Comparison of ENCODE assay signal across 8 cellular contexts in genomic region chr17:58517378-58517927, GRCh38. TPM values are rescaled to one million over a fixed set of nuclear protein-coding genes. Genes with fewer than 3 reads are reported as not detected.
DNase-seq lines count a peak whose midpoint lies in the region; ATAC-seq and TF ChIP-seq lines count a peak whose summit lies in the region.

No MANE protein-coding gene starts in this region.

- peak in 1 of 2 donors; percentile 42 for TF ChIP-seq POLR2A in suprapubic skin (IDR thresholded peaks at IDR 0.05)

- H3K27ac ChIP-seq in iPS-18a (ENCODE audit: low read length) (peak overlapping the region; percentile 33), suprapubic skin (peak overlapping the region; percentile 93)

- no peaks in the 10 kb centered on the region for H3K9me3 Mint-ChIP-seq in activated CD4-positive, alpha-beta T cell treated with anti-CD3 and anti-CD28 coated beads for 36 hours (ENCODE audit: low read depth)
- no peaks in the 10 kb centered on the region for H3K9me3 Mint-ChIP-seq in activated CD4-positive, alpha-beta memory T cell treated with anti-CD3 and anti-CD28 coated beads for 36 hours

- H3K4me1 Mint-ChIP-seq in activated CD4-positive, alpha-beta T cell treated with anti-CD3 and anti-CD28 coated beads for 36 hours: peaks cover 35% of the 10 kb centered on the region
- H3K4me1 Mint-ChIP-seq in activated CD4-positive, alpha-beta memory T cell treated with anti-CD3 and anti-CD28 coated beads for 36 hours (ENCODE audit: low read depth): peaks cover 35% of the 10 kb centered on the region

- peak overlapping the region; percentile 45 for H3K9ac ChIP-seq in iPS-18a (ENCODE audit: low read length)

- intact Hi-C loops in activated CD4-positive, alpha-beta T cell treated with anti-CD3 and anti-CD28 coated beads for 36 hours (cut with DNase I, micrococcal nuclease): loop anchor here (1.0 to 10.0 kb wide), 6 partner anchors 177 to 1875 kb away; partner anchors contain the start of genes C17orf67 (in 1 of the 2), CLTC (in 1 of the 2), DGKE (in 1 of the 2) and MSI2 (in 1 of the 2)
- intact Hi-C loops in activated CD4-positive, alpha-beta memory T cell treated with anti-CD3 and anti-CD28 coated beads for 36 hours (cut with micrococcal nuclease): loop anchor here (5.0 kb wide), 1 partner anchor 180 kb away; no protein-coding TSS in a partner anchor

- H3K4me3 ChIP-seq in iPS-18a (ENCODE audit: low read length): peak overlapping the region; percentile 85
- H3K4me3 ChIP-seq in suprapubic skin: peak overlapping the region; percentile 65

- POLR2A ChIA-PET in activated CD4-positive, alpha-beta T cell treated with anti-CD3 and anti-CD28 coated beads for 36 hours (lab: Charles Lee): interaction anchor here (0.7 to 2.5 kb wide), 6 partner anchors 30 to 589 kb away, joined by 3 to 66 read pairs (median 4); partner anchors contain the start of genes HSF5 and TRIM37
- POLR2A ChIA-PET in activated CD4-positive, alpha-beta memory T cell treated with anti-CD3 and anti-CD28 coated beads for 36 hours (lab: Charles Lee): interaction anchor here (0.6 to 2.8 kb wide), 7 partner anchors 72 to 177 kb away, joined by 3 to 62 read pairs (median 3); partner anchors contain the start of gene RAD51C

- TF ChIP-seq CTCF in suprapubic skin (IDR thresholded peaks at IDR 0.05): no peak

- DNase-seq in activated CD4-positive, alpha-beta T cell treated with anti-CD3 and anti-CD28 coated beads for 36 hours: no peak
- DNase-seq in activated CD4-positive, alpha-beta T cell treated with anti-CD3 and anti-CD28 coated beads for 4 hours: no peak
- DNase-seq in activated CD4-positive, alpha-beta memory T cell treated with anti-CD3 and anti-CD28 coated beads for 36 hours: no peak
- no peak for DNase-seq in suprapubic skin (ENCODE audit: low spot score in 2 of 2)
- no peak for DNase-seq in stimulated activated CD4-positive, alpha-beta T cell treated with anti-CD3 and anti-CD28 coated beads, Interleukin-15, amount 100 ng/mL, for 24 hours
- DNase-seq in NCI-H82 (lab: John Stamatoyannopoulos, UW): no peak

- H3K4me3 Mint-ChIP-seq in activated CD4-positive, alpha-beta T cell treated with anti-CD3 and anti-CD28 coated beads for 36 hours: peak overlapping the region; percentile 96
- peak overlapping the region; percentile 91 for H3K4me3 Mint-ChIP-seq in activated CD4-positive, alpha-beta memory T cell treated with anti-CD3 and anti-CD28 coated beads for 36 hours

- H3K9me3 ChIP-seq in iPS-18a (ENCODE audit: control insufficient read depth, low read depth, low read length): no peaks in the 10 kb centered on the region
- no peaks in the 10 kb centered on the region for H3K9me3 ChIP-seq in suprapubic skin

- H3K4me1 ChIP-seq in iPS-18a (ENCODE audit: control insufficient read depth, low read depth, low read length): peaks cover 19% of the 10 kb centered on the region
- peaks cover 55% of the 10 kb centered on the region for H3K4me1 ChIP-seq in suprapubic skin

- H3K36me3 ChIP-seq in iPS-18a (ENCODE audit: control insufficient read depth, low read depth, low read length) (no peaks in the 10 kb centered on the region), suprapubic skin (peaks cover 10% of the 10 kb centered on the region)

- H3K27ac Mint-ChIP-seq in activated CD4-positive, alpha-beta T cell treated with anti-CD3 and anti-CD28 coated beads for 36 hours: peak overlapping the region; percentile 79
- peak overlapping the region; percentile 95 for H3K27ac Mint-ChIP-seq in activated CD4-positive, alpha-beta memory T cell treated with anti-CD3 and anti-CD28 coated beads for 36 hours

- no peaks in the 10 kb centered on the region for H3K27me3 Mint-ChIP-seq in activated CD4-positive, alpha-beta T cell treated with anti-CD3 and anti-CD28 coated beads for 36 hours
- no peaks in the 10 kb centered on the region for H3K27me3 Mint-ChIP-seq in activated CD4-positive, alpha-beta memory T cell treated with anti-CD3 and anti-CD28 coated beads for 36 hours

- under 1% methylated on average over 18 of the region's 27 CpGs for WGBS in suprapubic skin

- no peaks in the 10 kb centered on the region for H3K27me3 ChIP-seq in iPS-18a (ENCODE audit: control insufficient read depth, insufficient read depth, low read length)
- H3K27me3 ChIP-seq in suprapubic skin: no peaks in the 10 kb centered on the region

- ATAC-seq in activated CD4-positive, alpha-beta T cell treated with anti-CD3 and anti-CD28 coated beads for 36 hours: no peak
- ATAC-seq in HG03432 (IDR thresholded peaks at IDR 0.05; ENCODE audit: unreplicated experiment): no peak

- CTCF ChIA-PET in activated CD4-positive, alpha-beta T cell treated with anti-CD3 and anti-CD28 coated beads for 36 hours (lab: Charles Lee): interaction anchor here (0.7 to 3.5 kb wide), 5 partner anchors 11 to 488 kb away, joined by 3 to 16 read pairs (median 8); partner anchors contain the start of genes RAD51C and TEX14
- CTCF ChIA-PET in activated CD4-positive, alpha-beta memory T cell treated with anti-CD3 and anti-CD28 coated beads for 36 hours (lab: Charles Lee): interaction anchor here (1.0 kb wide), 1 partner anchor 12 kb away, joined by 3 read pairs; no protein-coding TSS in a partner anchor

- peaks cover 9% of the 10 kb centered on the region for H3K36me3 Mint-ChIP-seq in activated CD4-positive, alpha-beta T cell treated with anti-CD3 and anti-CD28 coated beads for 36 hours (ENCODE audit: low read depth)
- peaks cover 4% of the 10 kb centered on the region for H3K36me3 Mint-ChIP-seq in activated CD4-positive, alpha-beta memory T cell treated with anti-CD3 and anti-CD28 coated beads for 36 hours

- TF ChIP-seq EP300 in suprapubic skin (IDR thresholded peaks at IDR 0.05): no peak

RNA-seq across cellular contexts. Expression of gene MTMR4, which starts 3.0 kb away (rescaled TPM):
- total RNA-seq in activated CD4-positive, alpha-beta T cell treated with anti-CD3 and anti-CD28 coated beads for 36 hours: 10 to 100 TPM; 69.2 to 77.9 TPM
- 10 to 100 TPM; 61.6 to 66.5 TPM for total RNA-seq in activated CD4-positive, alpha-beta memory T cell treated with anti-CD3 and anti-CD28 coated beads for 36 hours
- 10 to 100 TPM; 31.7 to 66.0 (median 53.4) TPM for total RNA-seq in suprapubic skin

RNA-seq across cellular contexts. Expression of gene HSF5, which starts 29.2 kb away (rescaled TPM):
- total RNA-seq in activated CD4-positive, alpha-beta T cell treated with anti-CD3 and anti-CD28 coated beads for 36 hours: 1 to 10 TPM; 2.6 to 3.1 TPM
- 1 to 10 TPM; 2.9 to 3.0 TPM for total RNA-seq in activated CD4-positive, alpha-beta memory T cell treated with anti-CD3 and anti-CD28 coated beads for 36 hours
- not detected for total RNA-seq in suprapubic skin
